Comparison of ENCODE assay signal across 16 cellular contexts in genomic region chr2:229783108-229783721, GRCh38.
DNase-seq lines count a peak whose midpoint lies in the region; ATAC-seq and TF ChIP-seq lines count a peak whose summit lies in the region.
"Had no signal": no experiment of that assay in that cellular context is flagged by ENCODE, and none has a peak within 500 bp of the region (broad histone marks: within the 10 kb centered on the region; RNA-seq: fewer than 3 reads in every experiment).

No MANE protein-coding gene starts in this region.

- no peak overlapping the region for H3K4me3 Mint-ChIP-seq in activated naive CD8-positive, alpha-beta T cell
- H3K4me3 Mint-ChIP-seq in activated naive CD8-positive, alpha-beta T cell treated with anti-CD3 and anti-CD28 coated beads, Interleukin-2, amount 50 U/mL, for 24 hours, result no peak overlapping the region
- no peak overlapping the region for H3K4me3 Mint-ChIP-seq in stimulated activated naive B cell treated with anti-CD40 and anti-IgM and Interleukin-4, amounts not matched to agents 10 μg/mL and 1 μg/mL and 100 μg/mL, for 72 hours
- H3K4me3 Mint-ChIP-seq: activated T-cell treated with anti-CD3 and anti-CD28 coated beads, Interleukin-2, amount 50 U/mL, for 24 hours; endodermal cell; neural crest cell; WTC11 had no signal

- intact Hi-C loops in ascending aorta (cut with DNase I), result loop anchor here (5.0 kb wide), 1 partner anchor 829 kb away; no protein-coding TSS in a partner anchor

- no peaks in the 10 kb centered on the region for H3K27me3 Mint-ChIP-seq in activated naive CD8-positive, alpha-beta T cell
- H3K27me3 Mint-ChIP-seq in activated naive CD8-positive, alpha-beta T cell treated with anti-CD3 and anti-CD28 coated beads, Interleukin-2, amount 50 U/mL, for 24 hours, result no peaks in the 10 kb centered on the region
- H3K27me3 Mint-ChIP-seq in stimulated activated naive B cell treated with anti-CD40 and anti-IgM and Interleukin-4, amounts not matched to agents 10 μg/mL and 1 μg/mL and 100 μg/mL, for 72 hours, result no peaks in the 10 kb centered on the region
- H3K27me3 Mint-ChIP-seq: activated T-cell treated with anti-CD3 and anti-CD28 coated beads, Interleukin-2, amount 50 U/mL, for 24 hours had no signal

- H3K27ac Mint-ChIP-seq in activated naive CD8-positive, alpha-beta T cell, result peak overlapping the region; percentile 37
- no peak overlapping the region for H3K27ac Mint-ChIP-seq in activated naive CD8-positive, alpha-beta T cell treated with anti-CD3 and anti-CD28 coated beads, Interleukin-2, amount 50 U/mL, for 24 hours
- no peak overlapping the region for H3K27ac Mint-ChIP-seq in stimulated activated naive B cell treated with anti-CD40 and anti-IgM and Interleukin-4, amounts not matched to agents 10 μg/mL and 1 μg/mL and 100 μg/mL, for 72 hours
- H3K27ac Mint-ChIP-seq: endodermal cell, WTC11 had no signal

- no peaks in the 10 kb centered on the region for H3K9me3 ChIP-seq in ascending aorta
- H3K9me3 ChIP-seq: thoracic aorta had no signal

- H3K36me3 ChIP-seq in ascending aorta, result peaks cover 10 to 18% of the 10 kb centered on the region in 2 donors

- H3K4me3 ChIP-seq in ascending aorta, result no peak overlapping the region
- H3K4me3 ChIP-seq: skin epidermis, thoracic aorta had no signal

- peaks cover 11% of the 10 kb centered on the region for H3K4me1 Mint-ChIP-seq in activated naive CD8-positive, alpha-beta T cell (ENCODE audit: low read depth)
- peaks cover 5% of the 10 kb centered on the region for H3K4me1 Mint-ChIP-seq in activated naive CD8-positive, alpha-beta T cell treated with anti-CD3 and anti-CD28 coated beads, Interleukin-2, amount 50 U/mL, for 24 hours
- peaks cover 9 to 13% of the 10 kb centered on the region in 2 donors for H3K4me1 Mint-ChIP-seq in stimulated activated naive B cell treated with anti-CD40 and anti-IgM and Interleukin-4, amounts not matched to agents 10 μg/mL and 1 μg/mL and 100 μg/mL, for 72 hours

- H3K4me1 ChIP-seq in ascending aorta, result peaks cover 0 to 9% of the 10 kb centered on the region in 2 donors

- no peaks in the 10 kb centered on the region for H3K9me3 Mint-ChIP-seq in activated naive CD8-positive, alpha-beta T cell (ENCODE audit: low read depth)
- H3K9me3 Mint-ChIP-seq in activated naive CD8-positive, alpha-beta T cell treated with anti-CD3 and anti-CD28 coated beads, Interleukin-2, amount 50 U/mL, for 24 hours, result no peaks in the 10 kb centered on the region
- H3K9me3 Mint-ChIP-seq in stimulated activated naive B cell treated with anti-CD40 and anti-IgM and Interleukin-4, amounts not matched to agents 10 μg/mL and 1 μg/mL and 100 μg/mL, for 72 hours, result no peaks in the 10 kb centered on the region
- H3K9me3 Mint-ChIP-seq: activated T-cell treated with anti-CD3 and anti-CD28 coated beads, Interleukin-2, amount 50 U/mL, for 24 hours; endodermal cell; neural crest cell; WTC11 had no signal

- no peak for DNase-seq in activated naive CD8-positive, alpha-beta T cell treated with anti-CD3 and anti-CD28 coated beads, Interleukin-2, amount 50 U/mL, for 24 hours
- DNase-seq in stimulated activated naive B cell treated with anti-CD40 and anti-IgM and Interleukin-4, amounts not matched to agents 10 μg/mL and 1 μg/mL and 100 μg/mL, for 72 hours, result no peak
- no peak for DNase-seq in ascending aorta (ENCODE audit: low spot score in 2 of 2)
- DNase-seq: activated T-cell treated with anti-CD3 and anti-CD28 coated beads, Interleukin-2, amount 50 U/mL, for 24 hours; endodermal cell; left colon; NCI-H1436 had no signal

- H3K27me3 ChIP-seq in ascending aorta, result no peaks in the 10 kb centered on the region

- no peak for TF ChIP-seq CTCF in ascending aorta (IDR thresholded peaks at IDR 0.05)

- ATAC-seq in activated naive CD8-positive, alpha-beta T cell treated with anti-CD3 and anti-CD28 coated beads, Interleukin-2, amount 50 U/mL, for 24 hours, result no peak
- peak; percentile 51 for ATAC-seq in GM21717 (IDR thresholded peaks at IDR 0.05; ENCODE audit: unreplicated experiment)
- peak; percentile 58 for ATAC-seq in HG03280 (IDR thresholded peaks at IDR 0.05; ENCODE audit: unreplicated experiment)
- peak; percentile 34 to 48 for ATAC-seq in stimulated activated naive B cell treated with anti-CD40 and anti-IgM and Interleukin-4, amounts not matched to agents 10 μg/mL and 1 μg/mL and 100 μg/mL, for 72 hours (replicated peaks)
- no peak for ATAC-seq in GM19023 (IDR thresholded peaks at IDR 0.05; ENCODE audit: unreplicated experiment)
- no peak for ATAC-seq in GM21367 (IDR thresholded peaks at IDR 0.05; ENCODE audit: unreplicated experiment)
- ATAC-seq: left colon, WTC11 had no signal

- no peaks in the 10 kb centered on the region for H3K36me3 Mint-ChIP-seq in activated naive CD8-positive, alpha-beta T cell
- H3K36me3 Mint-ChIP-seq in activated naive CD8-positive, alpha-beta T cell treated with anti-CD3 and anti-CD28 coated beads, Interleukin-2, amount 50 U/mL, for 24 hours (ENCODE audit: low read depth), result peaks cover 46% of the 10 kb centered on the region
- peaks cover 32 to 60% of the 10 kb centered on the region in 2 donors for H3K36me3 Mint-ChIP-seq in stimulated activated naive B cell treated with anti-CD40 and anti-IgM and Interleukin-4, amounts not matched to agents 10 μg/mL and 1 μg/mL and 100 μg/mL, for 72 hours

- H3K27ac ChIP-seq in ascending aorta, result no peak overlapping the region
- H3K27ac ChIP-seq: skin epidermis, thoracic aorta had no signal

Comparison
In these comparisons a context has a peak if more than half of its experiments do, and no peak if none do; other contexts are left out.
1. ATAC-seq: peak in GM21717 (single experiment), HG03280 (single experiment) and stimulated activated naive B cell treated with anti-CD40 and anti-IgM and Interleukin-4, amounts not matched to agents 10 μg/mL and 1 μg/mL and 100 μg/mL, for 72 hours (2 of 2); none in activated naive CD8-positive, alpha-beta T cell treated with anti-CD3 and anti-CD28 coated beads, Interleukin-2, amount 50 U/mL, for 24 hours (single experiment), GM19023 (single experiment) and GM21367 (single experiment).